ENCODE assay signal across 8 cellular contexts in the genomic region with DNA sequence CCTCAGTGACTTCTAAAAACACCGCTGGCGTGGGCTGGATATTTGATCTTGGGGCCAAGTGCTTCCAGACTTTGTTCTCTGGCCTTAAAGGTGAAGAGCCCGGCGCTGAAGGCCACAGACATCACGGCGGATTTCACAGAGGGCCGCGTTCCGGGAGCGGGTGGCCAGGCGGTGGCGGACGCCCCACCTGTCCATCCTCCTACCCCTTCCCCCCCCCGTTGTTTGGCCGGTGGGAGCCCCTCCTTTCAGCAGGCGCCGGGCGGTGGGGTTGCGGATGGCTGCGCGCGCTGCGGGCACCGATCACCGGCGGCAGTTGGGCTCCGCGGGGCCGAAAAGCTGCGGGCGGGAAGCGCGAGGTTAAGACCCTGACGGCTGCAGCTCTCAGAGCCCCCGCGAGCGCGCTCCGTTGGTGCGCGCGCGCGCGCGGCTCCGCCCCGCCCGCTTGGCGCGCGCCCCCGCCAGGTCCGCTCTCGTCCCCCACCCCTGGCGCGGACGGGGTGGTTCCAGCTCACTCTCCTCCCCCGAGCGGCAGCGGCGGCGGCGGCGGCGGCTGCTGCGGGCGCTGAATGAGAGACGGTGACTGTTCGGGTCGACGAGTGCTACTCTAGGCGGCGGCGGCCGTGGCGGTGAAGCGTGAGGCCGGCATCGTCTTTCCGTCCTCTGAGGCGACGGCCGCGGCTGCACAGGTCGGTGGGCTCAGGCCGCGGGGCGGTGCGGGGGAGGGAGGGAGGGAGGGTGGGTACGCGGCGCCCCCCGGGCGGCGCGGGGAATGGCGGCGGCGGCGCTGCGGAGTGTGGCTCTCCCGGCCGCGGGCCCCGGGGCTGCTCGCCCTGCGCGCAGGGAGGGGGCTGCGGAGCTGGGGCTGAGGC. TPM values are rescaled to one million over a fixed set of nuclear protein-coding genes. Genes with fewer than 3 reads are reported as not detected.
DNase-seq lines count a peak whose midpoint lies in the region; ATAC-seq and TF ChIP-seq lines count a peak whose summit lies in the region.

A gene with protein sequence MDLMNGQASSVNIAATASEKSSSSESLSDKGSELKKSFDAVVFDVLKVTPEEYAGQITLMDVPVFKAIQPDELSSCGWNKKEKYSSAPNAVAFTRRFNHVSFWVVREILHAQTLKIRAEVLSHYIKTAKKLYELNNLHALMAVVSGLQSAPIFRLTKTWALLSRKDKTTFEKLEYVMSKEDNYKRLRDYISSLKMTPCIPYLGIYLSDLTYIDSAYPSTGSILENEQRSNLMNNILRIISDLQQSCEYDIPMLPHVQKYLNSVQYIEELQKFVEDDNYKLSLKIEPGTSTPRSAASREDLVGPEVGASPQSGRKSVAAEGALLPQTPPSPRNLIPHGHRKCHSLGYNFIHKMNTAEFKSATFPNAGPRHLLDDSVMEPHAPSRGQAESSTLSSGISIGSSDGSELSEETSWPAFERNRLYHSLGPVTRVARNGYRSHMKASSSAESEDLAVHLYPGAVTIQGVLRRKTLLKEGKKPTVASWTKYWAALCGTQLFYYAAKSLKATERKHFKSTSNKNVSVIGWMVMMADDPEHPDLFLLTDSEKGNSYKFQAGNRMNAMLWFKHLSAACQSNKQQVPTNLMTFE (plus strand): TSS at position 511 of the 869 bp plus-strand sequence. CDS start 51,521 bp downstream, outside the sequence.

- peaks cover 9% of the 10 kb centered on the region for H3K4me1 Mint-ChIP-seq in activated CD4-positive, alpha-beta T cell treated with anti-CD3 and anti-CD28 coated beads, Interleukin-2, amount 10 ng/mL, durations not matched to agents 24 days and 14 days

- peaks cover 15% of the 10 kb centered on the region for H3K27me3 Mint-ChIP-seq in activated CD4-positive, alpha-beta T cell treated with anti-CD3 and anti-CD28 coated beads, Interleukin-2, amount 10 ng/mL, durations not matched to agents 24 days and 14 days

- no peak for TF ChIP-seq CTCF in coronary artery (IDR thresholded peaks at IDR 0.05)

- H3K4me3 ChIP-seq in coronary artery = peak within 1 kb of the TSS; percentile 96

- H3K27ac ChIP-seq in coronary artery = peak within 1 kb of the TSS in 1 of 2 donors; percentile 76

- no peaks in the 10 kb centered on the region for H3K9me3 Mint-ChIP-seq in activated CD4-positive, alpha-beta T cell treated with anti-CD3 and anti-CD28 coated beads, Interleukin-2, amount 10 ng/mL, durations not matched to agents 24 days and 14 days

- peak within 1 kb of the TSS; percentile 74 for H3K27ac Mint-ChIP-seq in activated CD4-positive, alpha-beta T cell treated with anti-CD3 and anti-CD28 coated beads, Interleukin-2, amount 10 ng/mL, durations not matched to agents 24 days and 14 days

- peak within 1 kb of the TSS; percentile 86 for H3K4me3 Mint-ChIP-seq in activated CD4-positive, alpha-beta T cell treated with anti-CD3 and anti-CD28 coated beads, Interleukin-2, amount 10 ng/mL, durations not matched to agents 24 days and 14 days

- intact Hi-C loops in activated CD4-positive, alpha-beta T cell treated with anti-CD3 and anti-CD28 coated beads, Interleukin-2, amount 10 ng/mL, durations not matched to agents 24 days and 14 days (cut with micrococcal nuclease) = loop anchor here (5.0 kb wide), 3 partner anchors 302 to 567 kb away; a partner anchor contains a TSS
- intact Hi-C loops in left colon (cut with DNase I, micrococcal nuclease) = loop anchor here in 1 of 2 donors (10.0 kb wide), 1 partner anchor 180 kb away; no protein-coding TSS in a partner anchor

- ATAC-seq in HG02981 (IDR thresholded peaks at IDR 0.05; ENCODE audit: unreplicated experiment) = peak; percentile 40
- peak; percentile 84 for ATAC-seq in left colon

- peak; percentile 11 to 26 for DNase-seq in SHP77 (lab: John Stamatoyannopoulos, UW)
- DNase-seq in SHP77 treated with DMSO at 0.1 percent for 48 hours (lab: John Stamatoyannopoulos, UW) = no peak
- peak; percentile 78 for DNase-seq in NCI-H2196 (lab: John Stamatoyannopoulos, UW; ENCODE audit: unreplicated experiment)
- DNase-seq in activated CD4-positive, alpha-beta T cell treated with anti-CD3 and anti-CD28 coated beads, Interleukin-2, amount 10 ng/mL, durations not matched to agents 24 days and 14 days = peak; percentile 92
- DNase-seq in coronary artery (ENCODE audit: low spot score) = no peak
- DNase-seq in left colon = peak; percentile 66 to 81
- DNase-seq in stimulated activated CD4-positive, alpha-beta T cell treated with anti-CD3 and anti-CD28 coated beads, Interleukin-1b, Interleukin-23, amount 100 ng/mL, for 48 hours = peak; percentile 52

- no peaks in the 10 kb centered on the region for H3K36me3 Mint-ChIP-seq in activated CD4-positive, alpha-beta T cell treated with anti-CD3 and anti-CD28 coated beads, Interleukin-2, amount 10 ng/mL, durations not matched to agents 24 days and 14 days (ENCODE audit: low read depth)

RNA-seq across cellular contexts. Expression of the gene that starts here (rescaled TPM):
- 2.0 and 2.6 TPM in 2 replicates for total RNA-seq in activated CD4-positive, alpha-beta T cell treated with anti-CD3 and anti-CD28 coated beads, Interleukin-2, amount 10 ng/mL, durations not matched to agents 24 days and 14 days
- total RNA-seq in left colon = 10 to 100 TPM; 31.4 to 36.3 TPM

Comparison
In these comparisons a context has a peak if more than half of its experiments do, and no peak if none do; other contexts are left out.
1. DNase-seq: peak in SHP77 (2 of 2), NCI-H2196 (single experiment), activated CD4-positive, alpha-beta T cell treated with anti-CD3 and anti-CD28 coated beads, Interleukin-2, amount 10 ng/mL, durations not matched to agents 24 days and 14 days (single experiment), left colon (2 of 2) and stimulated activated CD4-positive, alpha-beta T cell treated with anti-CD3 and anti-CD28 coated beads, Interleukin-1b, Interleukin-23, amount 100 ng/mL, for 48 hours (single experiment); none in SHP77 treated with DMSO at 0.1 percent for 48 hours (single experiment) and coronary artery (single experiment).